Comparison of ENCODE assay signal across 16 cellular contexts in genomic region chr1:221419513-221420088, GRCh38.
DNase-seq lines count a peak whose midpoint lies in the region; ATAC-seq and TF ChIP-seq lines count a peak whose summit lies in the region.
"Had no signal": no experiment of that assay in that cellular context is flagged by ENCODE, and none has a peak within 500 bp of the region (broad histone marks: within the 10 kb centered on the region; RNA-seq: fewer than 3 reads in every experiment).

No MANE protein-coding gene starts in this region.

- H3K36me3 ChIP-seq in MG63 (no peaks in the 10 kb centered on the region), lung (ENCODE audit: control insufficient read depth in 2 of 2, insufficient read depth in 2 of 2, low read length in 2 of 2) (no peaks in the 10 kb centered on the region), thyroid gland (no peaks in the 10 kb centered on the region)
- H3K36me3 ChIP-seq: sigmoid colon had no signal

- ATAC-seq in lung (ENCODE audit: insufficient read depth, low FRiP score): peak; percentile 34
- ATAC-seq: natural killer cell, Right ventricle myocardium inferior had no signal

- intact Hi-C loops in thyroid gland (cut with DNase I): no loop called here

- H3K27me3 ChIP-seq in MG63: no peaks in the 10 kb centered on the region
- no peaks in the 10 kb centered on the region for H3K27me3 ChIP-seq in lung (ENCODE audit: control insufficient read depth, insufficient read depth)
- no peaks in the 10 kb centered on the region for H3K27me3 ChIP-seq in thyroid gland
- H3K27me3 ChIP-seq: sigmoid colon had no signal

- TF ChIP-seq POLR2A in thyroid gland (IDR thresholded peaks at IDR 0.05): no peak

- TF ChIP-seq CTCF in lung (IDR thresholded peaks at IDR 0.05; ENCODE audit: control extremely low read depth, extremely low read depth) (no peak), GM10248 (IDR thresholded peaks at IDR 0.05; ENCODE audit: control extremely low read depth, extremely low read depth, low read depth, missing control alignments) (no peak), thyroid gland (IDR thresholded peaks at IDR 0.05) (no peak)

- H3K27ac ChIP-seq in lung (ENCODE audit: low read depth in 1 of 2, low read length in 1 of 2) (no peak overlapping the region), thyroid gland (no peak overlapping the region)

- 75 to 76% methylated on average over 3 of the region's 3 CpGs for WGBS in lung, 2 donors
- WGBS in thyroid gland, 2 donors: 66 to 90% methylated on average over 3 of the region's 3 CpGs

- peak; percentile 38 for DNase-seq in COLO829 (ENCODE audit: low spot score)
- peak; percentile 56 for DNase-seq in MG63
- peak; percentile 85 for DNase-seq in dermis blood vessel endothelial cell
- DNase-seq in lung (ENCODE audit: low spot score): no peak
- no peak for DNase-seq in GM10248 (ENCODE audit: extremely low spot score)
- no peak for DNase-seq in inferior parietal cortex (ENCODE audit: extremely low spot score)
- DNase-seq in SW 1271 (lab: John Stamatoyannopoulos, UW): no peak
- no peak for DNase-seq in thyroid gland
- DNase-seq: CD4-positive, CD25-positive, alpha-beta regulatory T cell; head of caudate nucleus; natural killer cell; NCI-H146; NCI-H774; sigmoid colon; substantia nigra had no signal

- CTCF ChIA-PET in GM10248 (lab: Yijun Ruan, JAX): no interaction called here

- H3K4me1 ChIP-seq in lung (ENCODE audit: control insufficient read depth in 2 of 2, insufficient read depth in 2 of 2, low read length in 2 of 2) (no peaks in the 10 kb centered on the region), thyroid gland (no peaks in the 10 kb centered on the region)

- POLR2A ChIA-PET in GM10248 (lab: Yijun Ruan, JAX): no interaction called here

- H3K4me3 ChIP-seq in MG63 (no peak overlapping the region), lung (no peak overlapping the region), thyroid gland (replicated peaks in 1 of 3) (no peak overlapping the region)
- H3K4me3 ChIP-seq: sigmoid colon had no signal

- H3K9me3 ChIP-seq in MG63 (peaks cover 10% of the 10 kb centered on the region), lung (ENCODE audit: control insufficient read depth in 2 of 2, insufficient read depth in 1 of 2, low read length in 1 of 2) (no peaks in the 10 kb centered on the region), thyroid gland (no peaks in the 10 kb centered on the region)
- H3K9me3 ChIP-seq: sigmoid colon had no signal

Comparison
In these comparisons a context has a peak if more than half of its experiments do, and no peak if none do; other contexts are left out.
1. DNase-seq: peak in COLO829 (single experiment), MG63 (single experiment) and dermis blood vessel endothelial cell (single experiment); none in lung (single experiment), GM10248 (single experiment), inferior parietal cortex (single experiment), SW 1271 (0 of 2) and thyroid gland (0 of 2).